ENCODE assay signal across 8 cellular contexts in the genomic region with DNA sequence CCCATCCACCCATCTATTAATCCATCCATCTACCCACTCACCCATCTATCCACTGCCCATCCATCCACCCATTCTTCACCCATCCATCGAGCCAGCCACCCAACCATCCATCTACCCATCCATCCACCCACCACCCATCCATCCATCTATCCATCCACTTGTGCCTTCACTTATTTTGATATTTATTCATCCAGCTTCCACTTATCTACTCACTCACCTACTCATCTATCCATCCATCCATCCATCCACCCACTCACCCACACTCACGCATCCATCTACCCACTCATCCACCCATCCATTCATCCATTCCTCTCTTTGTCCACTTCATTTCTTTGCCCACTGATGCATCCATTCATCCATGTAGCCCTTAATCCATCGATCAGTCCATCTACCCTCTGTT.
"Had no signal": no experiment of that assay in that cellular context is flagged by ENCODE, and none has a peak within 500 bp of the region (broad histone marks: within the 10 kb centered on the region; RNA-seq: fewer than 3 reads in every experiment).

No MANE protein-coding gene starts in this region.

- H3K4me3 ChIP-seq: GM12878 had no signal

- DNase-seq: GDM1, GF-D8 had no signal

- ATAC-seq: GM12878 had no signal

- FAIRE-seq: G401.6, GM12878, GM12891, GM12892, GM18507, GM19239 had no signal
